ENCODE assay signal across 9 cellular contexts in the genomic region with DNA sequence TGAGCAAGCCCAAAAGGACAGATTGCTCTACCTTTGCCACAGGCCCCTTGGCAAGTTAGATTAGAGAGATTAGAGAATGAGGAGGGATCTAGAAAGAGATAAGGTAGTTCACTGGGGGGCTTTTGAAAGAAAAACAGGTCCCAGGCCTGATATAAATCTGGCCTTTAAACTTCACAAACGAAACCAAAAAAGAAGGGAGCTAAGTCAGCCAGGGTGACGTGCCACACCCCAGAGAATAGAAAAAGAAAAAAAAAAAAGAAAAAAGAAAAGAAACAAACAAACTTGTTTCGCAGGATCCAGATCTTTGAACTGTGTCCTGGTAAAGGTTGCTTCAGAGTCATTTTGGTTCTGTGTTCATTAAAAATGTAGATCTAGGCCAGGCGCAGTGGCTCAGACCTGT. TPM values are rescaled to one million over a fixed set of nuclear protein-coding genes. Genes with fewer than 3 reads are reported as not detected.
A peak's percentile ranks its signal among the peaks of the same experiment; 100 is the strongest.
DNase-seq lines count a peak whose midpoint lies in the region; ATAC-seq, FAIRE-seq and TF ChIP-seq lines count a peak whose summit lies in the region.
"Had no signal": no experiment of that assay in that cellular context is flagged by ENCODE, and none has a peak within 500 bp of the region (broad histone marks: within the 10 kb centered on the region; RNA-seq: fewer than 3 reads in every experiment).

No MANE protein-coding gene starts in this region.

- peak overlapping the region; percentile 62 for H3K9ac ChIP-seq in GM12878 (ENCODE audit: control insufficient read depth, insufficient read depth, low read length)

- TF ChIP-seq RAD21 in GM12878 (IDR thresholded peaks at IDR 0.05; ENCODE audit: insufficient read depth, low read depth, low read length): no peak

- H3K9me3 ChIP-seq in GM12878 (replicated peaks; ENCODE audit: control insufficient read depth, insufficient read depth, low read length) (no peaks in the 10 kb centered on the region), mononuclear cell (ENCODE audit: low read depth, low read length) (no peaks in the 10 kb centered on the region), upper lobe of left lung (no peaks in the 10 kb centered on the region)

- ATAC-seq in GM12878 (no peak), upper lobe of left lung (ENCODE audit: low FRiP score in 2 of 2) (no peak), GM18520 (IDR thresholded peaks at IDR 0.05; ENCODE audit: unreplicated experiment) (no peak), HG02970 (IDR thresholded peaks at IDR 0.05; ENCODE audit: low FRiP score, unreplicated experiment) (no peak)

- H4K20me1 ChIP-seq in GM12878 (ENCODE audit: control insufficient read depth, insufficient read depth): no peaks in the 10 kb centered on the region

- H3K36me3 Mint-ChIP-seq in activated naive CD4-positive, alpha-beta T cell treated with anti-CD3 and anti-CD28 coated beads, Interleukin-2, amount 10 ng/mL, durations not matched to agents 7 days and 5 days: peaks cover 48% of the 10 kb centered on the region

- TF ChIP-seq EP300 in GM12878 (IDR thresholded peaks at IDR 0.05; ENCODE audit: borderline replicate concordance in 1 of 2, control insufficient read depth in 1 of 2, low read depth in 2 of 2, low read length in 2 of 2): no peak
- TF ChIP-seq EP300 in upper lobe of left lung (IDR thresholded peaks at IDR 0.05): no peak

- H3K4me1 Mint-ChIP-seq in activated naive CD4-positive, alpha-beta T cell treated with anti-CD3 and anti-CD28 coated beads, Interleukin-2, amount 10 ng/mL, durations not matched to agents 7 days and 5 days: peaks cover 66% of the 10 kb centered on the region

- FAIRE-seq in GM12878 (lab: Jason Lieb, UNC): no peak

- CTCF ChIA-PET in activated naive CD4-positive, alpha-beta T cell treated with anti-CD3 and anti-CD28 coated beads, Interleukin-2, amount 10 ng/mL, durations not matched to agents 7 days and 5 days (lab: Charles Lee): interaction anchor here (1.4 to 1.5 kb wide), 2 partner anchors 9 to 13 kb away, joined by 3 read pairs; no protein-coding TSS in a partner anchor
- CTCF ChIA-PET in GM12878 (lab: Yijun Ruan, JAX): interaction anchor here (0.6 to 0.9 kb wide), 2 partner anchors 65 to 142 kb away, joined by 3 to 6 read pairs; partner anchors contain the start of gene SGO1

- TF ChIP-seq CTCF in GM12878 (IDR thresholded peaks at IDR 0.05 in 2 of 3, conservative IDR thresholded peaks at IDR 0.05 in 1 of 3; ENCODE audit: control insufficient read depth in 2 of 3, extremely low read depth in 1 of 3, insufficient read depth in 1 of 3, low read depth in 3 of 3, low read length in 3 of 3) (no peak), upper lobe of left lung (IDR thresholded peaks at IDR 0.05) (no peak)

- H3K4me1 ChIP-seq in GM12878 (ENCODE audit: control insufficient read depth, insufficient read depth, low read length) (peaks cover 33% of the 10 kb centered on the region), mononuclear cell (ENCODE audit: insufficient read depth, low read length) (peaks cover 76% of the 10 kb centered on the region), upper lobe of left lung (peaks cover 35 to 64% (median 45%) of the 10 kb centered on the region in 4 donors)

- H3K27me3 ChIP-seq in GM12878 (replicated peaks in 1 of 2; ENCODE audit: control insufficient read depth in 2 of 2, insufficient read depth in 2 of 2, low read length in 1 of 2): no peaks in the 10 kb centered on the region
- no peaks in the 10 kb centered on the region for H3K27me3 ChIP-seq in mononuclear cell (ENCODE audit: insufficient read depth, low read length)
- no peaks in the 10 kb centered on the region for H3K27me3 ChIP-seq in upper lobe of left lung

- no peak for TF ChIP-seq POLR2A in GM12878 (IDR thresholded peaks at IDR 0.05; ENCODE audit: low read depth, low read length)
- TF ChIP-seq POLR2A in upper lobe of left lung (IDR thresholded peaks at IDR 0.05): no peak

- peak overlapping the region; percentile 77 for H3K4me2 ChIP-seq in GM12878 (ENCODE audit: control insufficient read depth, insufficient read depth)

- no peak for DNase-seq in activated naive CD4-positive, alpha-beta T cell treated with anti-CD3 and anti-CD28 coated beads, Interleukin-2, amount 10 ng/mL, durations not matched to agents 7 days and 5 days
- no peak for DNase-seq in activated naive CD4-positive, alpha-beta T cell (lab: John Stamatoyannopoulos, UW)
- no peak for DNase-seq in GM12878 (ENCODE audit: low read depth, low spot score)
- DNase-seq in upper lobe of left lung: no peak
- DNase-seq in activated CD4-positive, CD25-positive, alpha-beta regulatory T cell (lab: John Stamatoyannopoulos, UW): no peak

- BruUV-seq in GM12878 (replicated peaks; lab: Mats Ljungman, UMichigan): no TSS peak

- H3K9me3 Mint-ChIP-seq in activated naive CD4-positive, alpha-beta T cell treated with anti-CD3 and anti-CD28 coated beads, Interleukin-2, amount 10 ng/mL, durations not matched to agents 7 days and 5 days: no peaks in the 10 kb centered on the region

- POLR2A ChIA-PET in GM12878 (lab: Charles Lee): interaction anchor here (1.2 to 6.0 kb wide), 3 partner anchors 14 to 144 kb away, joined by 3 to 48 read pairs (median 7); partner anchors contain the start of gene SGO1

- peak overlapping the region; percentile 99 for H3K27ac Mint-ChIP-seq in activated naive CD4-positive, alpha-beta T cell treated with anti-CD3 and anti-CD28 coated beads, Interleukin-2, amount 10 ng/mL, durations not matched to agents 7 days and 5 days

- in situ Hi-C loops in GM12878 (cut with MboI): loop anchor here (10.0 kb wide), 1 partner anchor 141 kb away; the partner anchor contains the start of gene SGO1

- WGBS in GM12878 (ENCODE audit: insufficient coverage, insufficient replicate concordance, low lambda C conversion rate, missing lambda C conversion rate): 62% methylated on average over 3 of the region's 4 CpGs
- 51 to 55% methylated on average over 4 of the region's 4 CpGs for WGBS in upper lobe of left lung, 2 donors

- intact Hi-C loops in GM12878 (cut with micrococcal nuclease; ENCODE audit: unreplicated experiment): loop anchor here (5.0 kb wide), 1 partner anchor 157 kb away; no protein-coding TSS in a partner anchor

- H3K79me2 ChIP-seq in GM12878 (ENCODE audit: control insufficient read depth, insufficient read depth, low read length): peaks cover 4% of the 10 kb centered on the region

- H3K27ac ChIP-seq in GM12878 (ENCODE audit: control insufficient read depth, insufficient read depth) (peak overlapping the region; percentile 67), upper lobe of left lung (peak overlapping the region; percentile 66 to 99 (median 88))

- RAD21 ChIA-PET in GM12878 (lab: Charles Lee; ENCODE audit: unreplicated experiment): interaction anchor here (0.8 to 5.0 kb wide), 7 partner anchors 8 to 214 kb away, joined by 3 to 35 read pairs (median 4); no protein-coding TSS in a partner anchor

- SMC1A ChIA-PET in GM12878 (lab: Charles Lee; ENCODE audit: uncharacterized antibody, unreplicated experiment): interaction anchor here (0.6 to 3.7 kb wide), 12 partner anchors 8 to 284 kb away, joined by 3 to 14 read pairs (median 4); partner anchors contain the start of gene SGO1

- H2AFZ ChIP-seq in GM12878 (ENCODE audit: control insufficient read depth, low read depth, low read length): peak overlapping the region; percentile 46

- H3K4me3 Mint-ChIP-seq in activated naive CD4-positive, alpha-beta T cell treated with anti-CD3 and anti-CD28 coated beads, Interleukin-2, amount 10 ng/mL, durations not matched to agents 7 days and 5 days: peak overlapping the region; percentile 93

- H3K4me3 ChIP-seq in GM12878 (peak overlapping the region; percentile 53), mononuclear cell (ENCODE audit: low read length) (peak overlapping the region; percentile 20), upper lobe of left lung (peak overlapping the region in 3 of 4 donors; percentile 8 to 41 (median 27))

- H3K36me3 ChIP-seq in GM12878 (ENCODE audit: control insufficient read depth in 2 of 2, insufficient read depth in 2 of 2, low read length in 1 of 2) (no peaks in the 10 kb centered on the region), upper lobe of left lung (no peaks in the 10 kb centered on the region)

- peaks cover 3% of the 10 kb centered on the region for H3K27me3 Mint-ChIP-seq in activated naive CD4-positive, alpha-beta T cell treated with anti-CD3 and anti-CD28 coated beads, Interleukin-2, amount 10 ng/mL, durations not matched to agents 7 days and 5 days

RNA-seq across cellular contexts. Expression of gene KAT2B, which starts 3.6 kb away (rescaled TPM):
- 44.8 and 48.3 TPM in 2 replicates for total RNA-seq in GM12878 (2013; cell fraction: nucleolus; rRNA removed)
- total RNA-seq in GM12878 (2014; rRNA removed) (10.4 and 14.0 TPM in 2 replicates), GM12878 (2014; rRNA removed; fragmentation: Illumina TruSeq; extraction: Trizol) (12.1 and 13.4 TPM in 2 replicates), GM12878 (2021) (11.5 and 14.3 TPM in 2 replicates), mononuclear cell (31.1 TPM), upper lobe of left lung (10 to 100 TPM; 19.3 to 58.9 (median 31.9) TPM)
- 3.4 TPM for polyA plus RNA-seq in GM12878 (2011; ENCODE audit: low read depth)
- polyA plus RNA-seq in GM12878 (2011; rRNA removed) (15.2 and 24.0 TPM in 2 replicates), GM12878 (2014; fragmentation: Illumina TruSeq; extraction: Trizol) (15.2 and 18.8 TPM in 2 replicates), GM12878 (2014; fragmentation: Nextera tagmentation; extraction: Ambion mirVana) (1 to 10 TPM; 2.9 to 4.3 TPM), GM12878 (2014; rRNA removed) (7.3 and 9.9 TPM in 2 replicates), GM12878 (2016; fragmentation: Nextera tagmentation; extraction: Ambion mirVana) (1 to 10 TPM; 3.7 to 4.3 TPM)
- 6.7 and 7.6 TPM in 2 replicates for polyA plus RNA-seq in GM12878 (2011; cell fraction: cytosol; rRNA removed)
- 17.9 and 18.1 TPM in 2 replicates for polyA plus RNA-seq in GM12878 (2011; cell fraction: nucleus; rRNA removed)
- polyA plus RNA-seq in GM12878 (2012): 5.1 and 6.6 TPM in 2 replicates
- 12.5 and 17.3 TPM in 2 replicates for polyA minus RNA-seq in GM12878 (2011; rRNA and poly(A)+ RNA removed)
- polyA minus RNA-seq in GM12878 (2011; cell fraction: cytosol; rRNA and poly(A)+ RNA removed): 3.9 and 7.5 TPM in 2 replicates
- 8.8 and 12.7 TPM in 2 replicates for polyA minus RNA-seq in GM12878 (2011; cell fraction: nucleus; rRNA and poly(A)+ RNA removed)

RNA-seq across cellular contexts. Expression of gene PP2D1, which starts 31.8 kb away (rescaled TPM):
- total RNA-seq in GM12878 (2013; cell fraction: nucleolus; rRNA removed): not detected in 2 replicates
- total RNA-seq in GM12878 (2014; rRNA removed): not detected in 2 replicates
- total RNA-seq in GM12878 (2014; rRNA removed; fragmentation: Illumina TruSeq; extraction: Trizol): not detected in 2 replicates
- not detected in 2 replicates for total RNA-seq in GM12878 (2021)
- 0.10 TPM for polyA plus RNA-seq in GM12878 (2011; ENCODE audit: low read depth)
- not detected in 2 replicates for polyA plus RNA-seq in GM12878 (2011; rRNA removed)
- polyA plus RNA-seq in GM12878 (2011; cell fraction: cytosol; rRNA removed): not detected in 2 replicates
- not detected in 2 replicates for polyA plus RNA-seq in GM12878 (2011; cell fraction: nucleus; rRNA removed)
- polyA plus RNA-seq in GM12878 (2012): 0.13 and 0.30 TPM in 2 replicates
- not detected in 2 replicates for polyA plus RNA-seq in GM12878 (2014; fragmentation: Illumina TruSeq; extraction: Trizol)
- under 1 TPM; 0.04 to 0.18 TPM for polyA plus RNA-seq in GM12878 (2014; fragmentation: Nextera tagmentation; extraction: Ambion mirVana)
- not detected in 2 replicates for polyA plus RNA-seq in GM12878 (2014; rRNA removed)
- under 1 TPM in 1 of 2 experiments, not detected in 1; 0.17 TPM for polyA plus RNA-seq in GM12878 (2016; fragmentation: Nextera tagmentation; extraction: Ambion mirVana)
- not detected in 2 replicates for polyA minus RNA-seq in GM12878 (2011; rRNA and poly(A)+ RNA removed)
- polyA minus RNA-seq in GM12878 (2011; cell fraction: cytosol; rRNA and poly(A)+ RNA removed): not detected in 2 replicates
- not detected in 2 replicates for polyA minus RNA-seq in GM12878 (2011; cell fraction: nucleus; rRNA and poly(A)+ RNA removed)
- total RNA-seq in mononuclear cell: not detected
- not detected for total RNA-seq in upper lobe of left lung
- polyA plus RNA-seq: BJ had no signal
